8 cellular contexts compared by ENCODE assay signal in genomic region chr7:100693312-100694195, GRCh38. TPM values are rescaled to one million over a fixed set of nuclear protein-coding genes. Genes with fewer than 3 reads are reported as not detected.
DNase-seq lines count a peak whose midpoint lies in the region; ATAC-seq and TF ChIP-seq lines count a peak whose summit lies in the region.

No MANE protein-coding gene starts in this region.

- H3K36me3 ChIP-seq in RWPE2 (ENCODE audit: low read depth) (peaks cover 28% of the 10 kb centered on the region), esophagus (ENCODE audit: control insufficient read depth in 2 of 2, insufficient read depth in 2 of 2, low read length in 1 of 2) (peaks cover 0 to 11% of the 10 kb centered on the region in 2 donors), neuron (ENCODE audit: insufficient read depth, low read length) (peaks cover 17% of the 10 kb centered on the region)

- peak overlapping the region; percentile 63 for H3K27ac ChIP-seq in RWPE2 (ENCODE audit: poor library complexity, severe bottlenecking)
- peak overlapping the region; percentile 73 to 81 for H3K27ac ChIP-seq in esophagus (ENCODE audit: low read depth in 2 of 2, low read length in 1 of 2)

- intact Hi-C loops in posterior vena cava (cut with DNase I): loop anchor here (5.0 kb wide), 3 partner anchors 91 to 211 kb away; partner anchors contain the start of genes NYAP1 (in 1 of the 2) and PCOLCE (in 1 of the 2)

- ATAC-seq in GM21576 (IDR thresholded peaks at IDR 0.05; ENCODE audit: unreplicated experiment) (peak; percentile 9), RWPE2 (ENCODE audit: low read depth) (peak; percentile 28; the same call in 2 of the 3 replicates), HG03280 (IDR thresholded peaks at IDR 0.05; ENCODE audit: unreplicated experiment) (no peak)

- no peak for TF ChIP-seq CTCF in RWPE2 (IDR thresholded peaks at IDR 0.05; ENCODE audit: poor library complexity, severe bottlenecking)

- H3K9me3 ChIP-seq in RWPE2 (ENCODE audit: severe bottlenecking): no peaks in the 10 kb centered on the region
- H3K9me3 ChIP-seq in esophagus (ENCODE audit: control insufficient read depth in 2 of 2, insufficient read depth in 1 of 2, low read depth in 1 of 2, low read length in 1 of 2): no peaks in the 10 kb centered on the region
- no peaks in the 10 kb centered on the region for H3K9me3 ChIP-seq in neuron (ENCODE audit: low read length)

- DNase-seq in Daoy (ENCODE audit: low read depth): peak; percentile 31
- no peak for DNase-seq in RWPE2 (ENCODE audit: low spot score)
- no peak for DNase-seq in DMS79 (lab: John Stamatoyannopoulos, UW)
- no peak for DNase-seq in posterior vena cava (ENCODE audit: low spot score)

- H3K4me1 ChIP-seq in RWPE2 (ENCODE audit: insufficient read depth, poor library complexity, severe bottlenecking): peaks cover 11% of the 10 kb centered on the region
- peaks cover 0 to 18% of the 10 kb centered on the region in 2 donors for H3K4me1 ChIP-seq in esophagus (ENCODE audit: control insufficient read depth in 2 of 2, insufficient read depth in 2 of 2, low read length in 1 of 2)
- H3K4me1 ChIP-seq in neuron (ENCODE audit: insufficient read depth, low read length): peaks cover 22% of the 10 kb centered on the region

- H3K27me3 ChIP-seq in RWPE2 (ENCODE audit: insufficient read depth, poor library complexity, severe bottlenecking) (no peaks in the 10 kb centered on the region), esophagus (ENCODE audit: control insufficient read depth in 1 of 2, insufficient read depth in 2 of 2, low read length in 2 of 2) (no peaks in the 10 kb centered on the region), neuron (ENCODE audit: insufficient read depth, low read length) (no peaks in the 10 kb centered on the region)

- no peak overlapping the region for H2AFZ ChIP-seq in neuron (ENCODE audit: low read depth, low read length)

- 0 to 1% methylated on average over 53 to 102 of the region's 102 CpGs for WGBS in esophagus, 2 donors

- peak overlapping the region; percentile 99 for H3K4me3 ChIP-seq in RWPE2 (ENCODE audit: severe bottlenecking)
- peak overlapping the region; percentile 68 to 93 for H3K4me3 ChIP-seq in esophagus (ENCODE audit: low read depth in 1 of 2, low read length in 2 of 2)
- H3K4me3 ChIP-seq in neuron (ENCODE audit: low read length): peak overlapping the region; percentile 86

RNA-seq across cellular contexts. Expression of gene GIGYF1, which starts 0.5 kb away (rescaled TPM):
- total RNA-seq in Daoy (2014; rRNA removed; shearing (Covaris generic)): 12.0 and 27.3 TPM in 2 replicates
- polyA plus RNA-seq in esophagus: 10 to 100 TPM; 11.1 to 28.1 TPM
- 10 to 100 TPM; 23.1 to 25.8 TPM for total RNA-seq in posterior vena cava

RNA-seq across cellular contexts. Expression of gene POP7, which starts 12.4 kb away (rescaled TPM):
- total RNA-seq in Daoy (2014; rRNA removed; shearing (Covaris generic)): 146 and 197 TPM in 2 replicates
- polyA plus RNA-seq in esophagus: 10 to 100 TPM; 29.4 to 42.1 TPM
- total RNA-seq in posterior vena cava: 10 to 100 TPM; 17.1 to 23.0 TPM

RNA-seq across cellular contexts. Expression of gene GNB2, which starts 20.0 kb away (rescaled TPM):
- 58.9 and 77.1 TPM in 2 replicates for total RNA-seq in Daoy (2014; rRNA removed; shearing (Covaris generic))
- polyA plus RNA-seq in esophagus: 100 to 1,000 TPM; 147 to 284 TPM
- 100 to 1,000 TPM; 173 to 199 TPM for total RNA-seq in posterior vena cava

RNA-seq across cellular contexts. Expression of gene EPO, which starts 26.7 kb away (rescaled TPM):
- total RNA-seq in Daoy (2014; rRNA removed; shearing (Covaris generic)): not detected in 2 replicates
- polyA plus RNA-seq in esophagus: under 1 TPM in 1 of 2 donors, not detected in 1; 0.04 TPM
- not detected for total RNA-seq in posterior vena cava

RNA-seq across cellular contexts. Expression of gene ACTL6B, which starts 37.3 kb away (rescaled TPM):
- total RNA-seq in Daoy (2014; rRNA removed; shearing (Covaris generic)): not detected in 2 replicates
- polyA plus RNA-seq in esophagus: not detected
- not detected for total RNA-seq in posterior vena cava
